Comparison of ENCODE assay signal across 15 cellular contexts in the genomic region with DNA sequence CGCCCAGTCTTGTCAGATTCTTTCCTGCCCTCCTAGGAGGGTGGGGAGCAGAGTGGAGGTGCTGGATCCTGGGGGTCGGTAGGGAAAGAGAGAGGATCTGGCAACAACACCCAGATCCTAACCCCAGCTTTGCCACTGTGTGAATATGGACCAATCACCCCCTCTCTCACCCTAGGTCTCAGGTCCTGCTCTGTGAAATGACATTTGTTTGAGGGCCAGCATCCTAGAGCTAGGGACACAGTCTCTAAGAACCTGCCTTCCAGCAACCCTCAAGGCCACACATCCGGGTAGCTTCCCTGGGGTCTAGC. TPM values are rescaled to one million over a fixed set of nuclear protein-coding genes. Genes with fewer than 3 reads are reported as not detected.
A peak's percentile ranks its signal among the peaks of the same experiment; 100 is the strongest.
DNase-seq lines count a peak whose midpoint lies in the region; ATAC-seq and TF ChIP-seq lines count a peak whose summit lies in the region.
"Had no signal": no experiment of that assay in that cellular context is flagged by ENCODE, and none has a peak within 500 bp of the region (broad histone marks: within the 10 kb centered on the region; RNA-seq: fewer than 3 reads in every experiment).

No MANE protein-coding gene starts in this region.

- peaks cover 0 to 3% of the 10 kb centered on the region in 2 experiments; a peak in 2 of 5 replicates for H3K9me3 Mint-ChIP-seq in H9
- H3K9me3 Mint-ChIP-seq in stimulated activated effector memory CD8-positive, alpha-beta T cell treated with anti-CD3 and anti-CD28 coated beads, Interleukin-12 subunit alpha, Interleukin-12 subunit beta, amount 100 ng/mL, for 72 hours, result no peaks in the 10 kb centered on the region
- no peaks in the 10 kb centered on the region for H3K9me3 Mint-ChIP-seq in activated naive CD8-positive, alpha-beta T cell treated with anti-CD3 and anti-CD28 coated beads for 36 hours
- H3K9me3 Mint-ChIP-seq: naive thymus-derived CD8-positive, alpha-beta T cell; WTC11 had no signal

- TF ChIP-seq CTCF in H9 (conservative IDR thresholded peaks at IDR 0.05), result no peak
- no peak for TF ChIP-seq CTCF in ascending aorta (IDR thresholded peaks at IDR 0.05)

- H3K18ac ChIP-seq in H9 (ENCODE audit: insufficient read length, low read depth, low read length), result no peak overlapping the region

- H3K79me2 ChIP-seq in H9 (ENCODE audit: insufficient read depth, low read length), result no peaks in the 10 kb centered on the region

- H2BK5ac ChIP-seq in H9 (ENCODE audit: insufficient read length, low read length), result no peak overlapping the region

- no peak overlapping the region for H2BK15ac ChIP-seq in H9 (ENCODE audit: low read depth, low read length)

- H3K4me1 ChIP-seq in H9 (ENCODE audit: insufficient read depth, low read length) (no peaks in the 10 kb centered on the region; the same call in 1 of the 2 replicates), ascending aorta (no peaks in the 10 kb centered on the region)
- H3K4me1 ChIP-seq: right lobe of liver had no signal

- H3K27ac ChIP-seq in H9 (ENCODE audit: insufficient read length, low read depth, low read length) (no peak overlapping the region), ascending aorta (peak overlapping the region; percentile 3 to 18)
- H3K27ac ChIP-seq: C4-2B, right lobe of liver had no signal

- H3K9me3 ChIP-seq in H9 (ENCODE audit: control insufficient read depth, low read depth, low read length) (no peaks in the 10 kb centered on the region), ascending aorta (no peaks in the 10 kb centered on the region)
- H3K9me3 ChIP-seq: right lobe of liver had no signal

- peaks cover 20 to 28% of the 10 kb centered on the region in 2 experiments for H3K4me1 Mint-ChIP-seq in H9
- no peaks in the 10 kb centered on the region for H3K4me1 Mint-ChIP-seq in stimulated activated effector memory CD8-positive, alpha-beta T cell treated with anti-CD3 and anti-CD28 coated beads, Interleukin-12 subunit alpha, Interleukin-12 subunit beta, amount 100 ng/mL, for 72 hours
- peaks cover 8% of the 10 kb centered on the region for H3K4me1 Mint-ChIP-seq in activated naive CD8-positive, alpha-beta T cell treated with anti-CD3 and anti-CD28 coated beads for 36 hours

- no peak overlapping the region for H3T11ph ChIP-seq in H9 (ENCODE audit: low read length)

- H3K36me3 ChIP-seq in ascending aorta, result no peaks in the 10 kb centered on the region
- H3K36me3 ChIP-seq: right lobe of liver had no signal

- ATAC-seq in stimulated activated effector memory CD8-positive, alpha-beta T cell treated with anti-CD3 and anti-CD28 coated beads, Interleukin-12 subunit alpha, Interleukin-12 subunit beta, amount 100 ng/mL, for 72 hours, result no peak
- ATAC-seq in GM19463 (IDR thresholded peaks at IDR 0.05; ENCODE audit: unreplicated experiment) (no peak), GM18870 (IDR thresholded peaks at IDR 0.05; ENCODE audit: unreplicated experiment) (no peak)
- ATAC-seq: naive thymus-derived CD8-positive, alpha-beta T cell; right lobe of liver; WTC11 had no signal

- no peak overlapping the region for H3K23ac ChIP-seq in H9 (ENCODE audit: insufficient read length, low read depth, low read length)

- peaks cover 0 to 2% (median 0%) of the 10 kb centered on the region in 3 experiments; a peak in 3 of 7 replicates for H3K36me3 Mint-ChIP-seq in H9 (ENCODE audit: insufficient read depth in 1 of 3, low read depth in 3 of 3)
- H3K36me3 Mint-ChIP-seq in stimulated activated effector memory CD8-positive, alpha-beta T cell treated with anti-CD3 and anti-CD28 coated beads, Interleukin-12 subunit alpha, Interleukin-12 subunit beta, amount 100 ng/mL, for 72 hours, result no peaks in the 10 kb centered on the region
- no peaks in the 10 kb centered on the region for H3K36me3 Mint-ChIP-seq in activated naive CD8-positive, alpha-beta T cell treated with anti-CD3 and anti-CD28 coated beads for 36 hours
- H3K36me3 Mint-ChIP-seq: activated naive CD8-positive, alpha-beta T cell; naive thymus-derived CD8-positive, alpha-beta T cell; WTC11 had no signal

- H3K56ac ChIP-seq in H9 (ENCODE audit: insufficient read length, low read depth, low read length), result no peak overlapping the region

- H3K27me3 Mint-ChIP-seq in H9 (ENCODE audit: low read depth), result peaks cover 2% of the 10 kb centered on the region; the same call in 1 of the 2 replicates
- H3K27me3 Mint-ChIP-seq in activated naive CD8-positive, alpha-beta T cell treated with anti-CD3 and anti-CD28 coated beads for 36 hours, result peaks cover 3% of the 10 kb centered on the region
- H3K27me3 Mint-ChIP-seq: activated naive CD8-positive, alpha-beta T cell had no signal

- H3K27me3 ChIP-seq in H9 (ENCODE audit: insufficient read depth, low read length) (no peaks in the 10 kb centered on the region), ascending aorta (no peaks in the 10 kb centered on the region)
- H3K27me3 ChIP-seq: right lobe of liver had no signal

- no peak overlapping the region for H4K91ac ChIP-seq in H9 (ENCODE audit: insufficient read length, low read depth, low read length)

- H2BK120ac ChIP-seq in H9 (ENCODE audit: low read depth, low read length, poor library complexity, severe bottlenecking), result no peak overlapping the region

- no peak overlapping the region for H3K4ac ChIP-seq in H9 (ENCODE audit: low read depth, low read length)

- no peak overlapping the region for H2AFZ ChIP-seq in H9 (ENCODE audit: low read length)

- H3K23me2 ChIP-seq in H9 (ENCODE audit: insufficient read length, low read depth, low read length, poor library complexity, severe bottlenecking), result no peaks in the 10 kb centered on the region

- H4K20me1 ChIP-seq in H9 (ENCODE audit: control insufficient read depth, insufficient read depth, insufficient read length), result no peaks in the 10 kb centered on the region

- H3K14ac ChIP-seq in H9 (ENCODE audit: insufficient read depth, low read length), result no peak overlapping the region

- no peak overlapping the region for H3K27ac Mint-ChIP-seq in H9
- H3K27ac Mint-ChIP-seq in stimulated activated effector memory CD8-positive, alpha-beta T cell treated with anti-CD3 and anti-CD28 coated beads, Interleukin-12 subunit alpha, Interleukin-12 subunit beta, amount 100 ng/mL, for 72 hours, result peak overlapping the region; percentile 50
- H3K27ac Mint-ChIP-seq in activated naive CD8-positive, alpha-beta T cell treated with anti-CD3 and anti-CD28 coated beads for 36 hours, result no peak overlapping the region
- H3K27ac Mint-ChIP-seq: activated naive CD8-positive, alpha-beta T cell; naive thymus-derived CD8-positive, alpha-beta T cell; WTC11 had no signal

- DNase-seq in H9, result peak; percentile 15
- DNase-seq in ascending aorta (ENCODE audit: low spot score in 2 of 2), result peak in 1 of 2 donors; percentile 62
- DNase-seq in iPS-NIHi7 (ENCODE audit: extremely low spot score), result peak; percentile 6
- no peak for DNase-seq in stimulated activated effector memory CD8-positive, alpha-beta T cell treated with anti-CD3 and anti-CD28 coated beads, Interleukin-12 subunit alpha, Interleukin-12 subunit beta, amount 100 ng/mL, for 72 hours (ENCODE audit: low spot score in 2 of 2)
- no peak for DNase-seq in activated naive CD8-positive, alpha-beta T cell treated with anti-CD3 and anti-CD28 coated beads for 36 hours
- DNase-seq: caudate nucleus; naive thymus-derived CD8-positive, alpha-beta T cell; NCI-H1417 treated with DMSO at 0.1 percent for 48 hours; NCI-H446 treated with DMSO at 0.1 percent for 48 hours had no signal

- no peak overlapping the region for H3K4me3 ChIP-seq in ascending aorta
- H3K4me3 ChIP-seq: right lobe of liver had no signal

- no peak overlapping the region for H3K4me3 Mint-ChIP-seq in H9
- H3K4me3 Mint-ChIP-seq in stimulated activated effector memory CD8-positive, alpha-beta T cell treated with anti-CD3 and anti-CD28 coated beads, Interleukin-12 subunit alpha, Interleukin-12 subunit beta, amount 100 ng/mL, for 72 hours, result no peak overlapping the region
- no peak overlapping the region for H3K4me3 Mint-ChIP-seq in activated naive CD8-positive, alpha-beta T cell treated with anti-CD3 and anti-CD28 coated beads for 36 hours
- H3K4me3 Mint-ChIP-seq: activated naive CD8-positive, alpha-beta T cell; naive thymus-derived CD8-positive, alpha-beta T cell; WTC11 had no signal

- H4K5ac ChIP-seq in H9 (ENCODE audit: insufficient read length, low read depth, low read length), result no peak overlapping the region

- H4K8ac ChIP-seq in H9 (replicated peaks; ENCODE audit: insufficient read length, low read depth, low read length), result no peak overlapping the region

- no peak overlapping the region for H2AK5ac ChIP-seq in H9 (ENCODE audit: insufficient read length, low read length)

- H3K9ac ChIP-seq in H9 (ENCODE audit: extremely low read depth, insufficient read length, low read length), result no peak overlapping the region

- no peak overlapping the region for H3K4me2 ChIP-seq in H9 (ENCODE audit: insufficient read depth, insufficient read length, low read length)

- no peak overlapping the region for H2BK20ac ChIP-seq in H9 (ENCODE audit: low read depth, low read length, poor library complexity, severe bottlenecking)

- intact Hi-C loops in ascending aorta (cut with DNase I), result no loop called here

- no CpG with 5 or more reads among the region's 3 CpGs for WGBS in H9 (ENCODE audit: extremely low coverage, insufficient read length, low lambda C conversion rate)

- H2BK12ac ChIP-seq in H9 (ENCODE audit: insufficient read length, low read depth, low read length), result no peak overlapping the region

- H3K79me1 ChIP-seq in H9 (ENCODE audit: insufficient read depth, low read depth, low read length, poor library complexity, severe bottlenecking), result no peaks in the 10 kb centered on the region

RNA-seq across cellular contexts. Expression of a gene that starts 28.4 kb away (rescaled TPM):
- total RNA-seq in H9 (2021), result 7.6 and 7.8 TPM in 2 replicates
- 7.7 TPM for total RNA-seq in ascending aorta
- total RNA-seq in activated naive CD8-positive, alpha-beta T cell treated with anti-CD3 and anti-CD28 coated beads for 36 hours, result 10 to 100 TPM; 27.1 to 28.3 TPM

Comparison
In these comparisons a context has a peak if more than half of its experiments do, and no peak if none do; other contexts are left out.
1. DNase-seq: peak in H9 (single experiment) and iPS-NIHi7 (single experiment); none in stimulated activated effector memory CD8-positive, alpha-beta T cell treated with anti-CD3 and anti-CD28 coated beads, Interleukin-12 subunit alpha, Interleukin-12 subunit beta, amount 100 ng/mL, for 72 hours (0 of 2) and activated naive CD8-positive, alpha-beta T cell treated with anti-CD3 and anti-CD28 coated beads for 36 hours (single experiment).